ENCODE assay signal across 13 cellular contexts in the genomic region with DNA sequence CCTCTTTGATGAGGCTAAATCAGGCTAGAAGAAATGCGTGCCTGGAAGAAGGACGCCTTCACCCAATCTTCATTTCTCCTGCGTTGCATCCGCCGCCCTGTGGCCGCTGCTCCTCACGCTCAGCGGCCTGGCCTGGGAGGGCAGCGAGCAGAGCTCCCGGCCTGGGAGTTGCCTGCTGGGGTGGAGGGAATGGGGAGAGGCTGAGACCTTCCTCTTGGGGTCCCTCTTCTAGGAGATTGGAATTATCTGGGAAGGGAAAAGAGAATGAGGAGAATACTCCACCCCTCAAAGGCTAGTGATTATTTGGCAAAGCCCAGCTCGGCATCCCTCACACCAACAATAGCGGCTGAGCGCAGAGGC.
A peak's percentile ranks its signal among the peaks of the same experiment; 100 is the strongest.
DNase-seq lines count a peak whose midpoint lies in the region; ATAC-seq and TF ChIP-seq lines count a peak whose summit lies in the region.
"Had no signal": no experiment of that assay in that cellular context is flagged by ENCODE, and none has a peak within 500 bp of the region (broad histone marks: within the 10 kb centered on the region; RNA-seq: fewer than 3 reads in every experiment).

No MANE protein-coding gene starts in this region.

- no peaks in the 10 kb centered on the region for H3K9me3 ChIP-seq in RWPE2 (ENCODE audit: severe bottlenecking)
- H3K9me3 ChIP-seq: body of pancreas had no signal

- no peaks in the 10 kb centered on the region for H3K4me1 ChIP-seq in RWPE2 (ENCODE audit: insufficient read depth, poor library complexity, severe bottlenecking)

- no peak overlapping the region for H3K27ac ChIP-seq in RWPE2 (ENCODE audit: poor library complexity, severe bottlenecking)
- H3K27ac ChIP-seq: body of pancreas had no signal

- H3K36me3 ChIP-seq in RWPE2 (ENCODE audit: low read depth): no peaks in the 10 kb centered on the region

- H3K27me3 ChIP-seq in RWPE2 (ENCODE audit: insufficient read depth, poor library complexity, severe bottlenecking): peaks cover 91% of the 10 kb centered on the region

- peak; percentile 19 for DNase-seq in RWPE2 (ENCODE audit: low spot score)
- DNase-seq in left kidney (ENCODE audit: low read depth, low spot score): peak; percentile 57
- DNase-seq in activated CD4-positive, CD25-positive, alpha-beta regulatory T cell treated with anti-CD3 and anti-CD28 coated beads, Interleukin-2, amount 50 U/mL, for 72 hours: no peak
- no peak for DNase-seq in stimulated activated naive CD8-positive, alpha-beta T cell treated with anti-CD3 and anti-CD28 coated beads, Interleukin-15, Interleukin-2, amounts not matched to agents 100 U/mL and 50 U/mL, for 24 hours
- no peak for DNase-seq in SHP77 treated with DMSO at 0.1 percent for 48 hours (lab: John Stamatoyannopoulos, UW)
- DNase-seq: activated T-cell treated with anti-CD3 and anti-CD28 coated beads, Interleukin-2, amount 50 U/mL, for 1 hour; body of pancreas; CD4-positive, alpha-beta memory T cell; effector CD4-positive, alpha-beta T cell; NCI-H1048; NCI-H2171 treated with DMSO at 0.1 percent for 48 hours; substantia nigra had no signal

- TF ChIP-seq CTCF in GM12874 (IDR thresholded peaks at IDR 0.05; ENCODE audit: insufficient read depth, low read depth, low read length) (0 out of 2 replicates have a peak, but pooled peaks have one; percentile 9), RWPE2 (IDR thresholded peaks at IDR 0.05; ENCODE audit: poor library complexity, severe bottlenecking) (no peak)

- ATAC-seq in RWPE2 (ENCODE audit: low read depth): no peak
- ATAC-seq in stimulated activated naive CD8-positive, alpha-beta T cell treated with anti-CD3 and anti-CD28 coated beads, Interleukin-15, Interleukin-2, amounts not matched to agents 100 U/mL and 50 U/mL, for 24 hours: no peak
- ATAC-seq: body of pancreas had no signal

- H3K4me3 ChIP-seq in RWPE2 (ENCODE audit: severe bottlenecking): no peak overlapping the region
- H3K4me3 ChIP-seq: body of pancreas had no signal

Comparison
In these comparisons a context has a peak if more than half of its experiments do, and no peak if none do; other contexts are left out.
1. DNase-seq: peak in RWPE2 (single experiment) and left kidney (single experiment); none in activated CD4-positive, CD25-positive, alpha-beta regulatory T cell treated with anti-CD3 and anti-CD28 coated beads, Interleukin-2, amount 50 U/mL, for 72 hours (single experiment), stimulated activated naive CD8-positive, alpha-beta T cell treated with anti-CD3 and anti-CD28 coated beads, Interleukin-15, Interleukin-2, amounts not matched to agents 100 U/mL and 50 U/mL, for 24 hours (single experiment) and SHP77 treated with DMSO at 0.1 percent for 48 hours (single experiment).